8 cellular contexts compared by ENCODE assay signal in genomic region chr19:50835785-50836542, GRCh38. TPM values are rescaled to one million over a fixed set of nuclear protein-coding genes. Genes with fewer than 3 reads are reported as not detected.
DNase-seq lines count a peak whose midpoint lies in the region; ATAC-seq, FAIRE-seq and TF ChIP-seq lines count a peak whose summit lies in the region.

No MANE protein-coding gene starts in this region.

- no peak overlapping the region for H3K4ac ChIP-seq in neuronal stem cell (ENCODE audit: low read length)

- peak overlapping the region; percentile 94 for H3K23ac ChIP-seq in neuronal stem cell (ENCODE audit: low read depth, low read length, poor library complexity)

- in situ Hi-C loops in GM18951 (cut with MboI; ENCODE audit: low sequenced_read_pairs, unreplicated experiment), result no loop called here
- in situ Hi-C loops in Panc1 (cut with HindIII; ENCODE audit: low pct_unique_long_range_greater_than_20kb, low sequenced_read_pairs), result no loop called here

- no peak; the same call in 1 of the 2 replicates for TF ChIP-seq CTCF in Panc1 (IDR thresholded peaks at IDR 0.05)

- no peaks in the 10 kb centered on the region for H3K9me3 ChIP-seq in Panc1 (ENCODE audit: control insufficient read depth, insufficient read depth, low read depth, low read length)
- peaks cover 0 to 4% of the 10 kb centered on the region in 2 donors for H3K9me3 ChIP-seq in neuronal stem cell (replicated peaks in 1 of 2; ENCODE audit: control insufficient read depth in 2 of 2, insufficient read depth in 1 of 2, low read depth in 1 of 2, low read length in 2 of 2)

- no peak overlapping the region for H4K91ac ChIP-seq in neuronal stem cell (ENCODE audit: low read depth, low read length, poor library complexity)

- H3K79me1 ChIP-seq in neuronal stem cell (ENCODE audit: low read depth, low read length), result no peaks in the 10 kb centered on the region

- H3K9ac ChIP-seq in neuronal stem cell (ENCODE audit: low read depth, low read length, poor library complexity), result peak overlapping the region; percentile 89

- intact Hi-C loops in Panc1 (cut with micrococcal nuclease; ENCODE audit: unreplicated experiment), result no loop called here

- H2BK12ac ChIP-seq in neuronal stem cell (ENCODE audit: low read length), result no peak overlapping the region

- CTCF ChIA-PET in Panc1 (lab: Charles Lee), result no interaction called here

- H3K4me3 ChIP-seq in Panc1 (ENCODE audit: low read depth in 2 of 2, low read length in 2 of 2) (peak overlapping the region; percentile 51 to 63), neuronal stem cell (ENCODE audit: low read length in 2 of 2) (peak overlapping the region; percentile 60 to 95)

- POLR2A ChIA-PET in Panc1 (lab: Charles Lee), result no interaction called here

- no peak overlapping the region for H2BK120ac ChIP-seq in neuronal stem cell (ENCODE audit: low read depth, low read length)

- H3K27me3 ChIP-seq in Panc1 (ENCODE audit: control insufficient read depth, insufficient read depth, low read length) (no peaks in the 10 kb centered on the region), neuronal stem cell (ENCODE audit: control insufficient read depth in 3 of 3, insufficient read depth in 3 of 3, low read depth in 1 of 3, low read length in 3 of 3) (peaks cover 0 to 33% (median 26%) of the 10 kb centered on the region in 3 experiments)

- H3K18ac ChIP-seq in neuronal stem cell (ENCODE audit: low read length), result peak overlapping the region; percentile 81

- no TSS peak for BruUV-seq in Panc1 (replicated peaks; lab: Mats Ljungman, UMichigan)

- H3K36me3 ChIP-seq in Panc1 (ENCODE audit: control insufficient read depth, insufficient read depth, low read length) (no peaks in the 10 kb centered on the region), neuronal stem cell (replicated peaks in 1 of 2; ENCODE audit: control insufficient read depth in 2 of 2, insufficient read depth in 2 of 2, low read length in 2 of 2) (no peaks in the 10 kb centered on the region)

- no peak overlapping the region for H2BK5ac ChIP-seq in neuronal stem cell (ENCODE audit: low read length)

- no peak overlapping the region for H2AK5ac ChIP-seq in neuronal stem cell (ENCODE audit: low read depth, low read length)

- peak overlapping the region; percentile 26 for H3K14ac ChIP-seq in neuronal stem cell (ENCODE audit: low read length)

- H3K4me1 ChIP-seq in Panc1 (ENCODE audit: control insufficient read depth, insufficient read depth, low read length) (no peaks in the 10 kb centered on the region), neuronal stem cell (ENCODE audit: control insufficient read depth in 2 of 2, insufficient read depth in 1 of 2, low read depth in 1 of 2, low read length in 2 of 2) (peaks cover 0 to 3% of the 10 kb centered on the region in 2 donors)

- peak; percentile 81 for ATAC-seq in HG03442 (IDR thresholded peaks at IDR 0.05; ENCODE audit: unreplicated experiment)
- ATAC-seq in Panc1, result peak; percentile 97

- FAIRE-seq in frontal cortex (lab: Jason Lieb, UNC), result no peak

- peak overlapping the region; percentile 72 for H3K4me2 ChIP-seq in neuronal stem cell (ENCODE audit: insufficient read depth, low read length, poor library complexity, severe bottlenecking)

- H3K27ac ChIP-seq in Panc1 (ENCODE audit: low read length) (no peak overlapping the region), neuronal stem cell (replicated peaks; ENCODE audit: low read length) (no peak overlapping the region), substantia nigra (ENCODE audit: low read depth, low read length, poor library complexity, severe bottlenecking) (no peak overlapping the region)

- peak overlapping the region; percentile 77 for H2BK15ac ChIP-seq in neuronal stem cell (ENCODE audit: low read length)

- peak; percentile 93 for DNase-seq in AG08396 (ENCODE audit: low spot score)
- no peak for DNase-seq in Panc1 (ENCODE audit: low read depth, low spot score)
- peak; percentile 49 for DNase-seq in activated T-helper 9 cell treated with anti-CD3 and anti-CD28 coated beads, Interleukin-2, amount 50 U/mL, for 16 hours (ENCODE audit: low read depth)
- DNase-seq in frontal cortex (ENCODE audit: low spot score in 2 of 2), result peak; percentile 67 to 92
- peak; percentile 71 for DNase-seq in neuronal stem cell (ENCODE audit: low spot score)
- peak in 33 of 49 donors; percentile 0 to 72 (median 16) for DNase-seq in substantia nigra (lab: John Stamatoyannopoulos, UW)

- no CpG with 5 or more reads among the region's 67 CpGs for WGBS in neuronal stem cell (ENCODE audit: extremely low coverage in 2 of 2, insufficient read length in 2 of 2, insufficient replicate concordance in 1 of 2), 2 donors

- TF ChIP-seq POLR2A in GM18951 (IDR thresholded peaks at IDR 0.05; ENCODE audit: extremely low read depth, insufficient read depth, insufficient read length), result peak; percentile 88

- H4K8ac ChIP-seq in neuronal stem cell (ENCODE audit: low read depth, low read length), result no peak overlapping the region

- peak overlapping the region; percentile 95 for H2AFZ ChIP-seq in neuronal stem cell (ENCODE audit: low read length)

RNA-seq across cellular contexts. Expression of gene KLK15, which starts 2.6 kb away (rescaled TPM):
- not detected for total RNA-seq in Panc1 (2021; ENCODE audit: unreplicated experiment)
- not detected for polyA plus RNA-seq in Panc1 (2012; ENCODE audit: insufficient read length)
- total RNA-seq in frontal cortex, result not detected
- not detected for polyA plus RNA-seq in neuronal stem cell (2013, experiment 1 of 2)
- polyA plus RNA-seq in neuronal stem cell (2013, experiment 2 of 2), result not detected

RNA-seq across cellular contexts. Expression of gene KLK1, which starts 12.4 kb away (rescaled TPM):
- total RNA-seq in Panc1 (2021; ENCODE audit: unreplicated experiment), result 0.31 TPM
- not detected for polyA plus RNA-seq in Panc1 (2012; ENCODE audit: insufficient read length)
- total RNA-seq in frontal cortex, result not detected
- polyA plus RNA-seq in neuronal stem cell (2013, experiment 1 of 2), result not detected
- not detected for polyA plus RNA-seq in neuronal stem cell (2013, experiment 2 of 2)

RNA-seq across cellular contexts. Expression of gene KLK3, which starts 18.8 kb away (rescaled TPM):
- total RNA-seq in Panc1 (2021; ENCODE audit: unreplicated experiment), result not detected
- not detected for polyA plus RNA-seq in Panc1 (2012; ENCODE audit: insufficient read length)
- not detected for total RNA-seq in frontal cortex
- not detected for polyA plus RNA-seq in neuronal stem cell (2013, experiment 1 of 2)
- not detected for polyA plus RNA-seq in neuronal stem cell (2013, experiment 2 of 2)

RNA-seq across cellular contexts. Expression of gene KLK2, which starts 37.3 kb away (rescaled TPM):
- total RNA-seq in Panc1 (2021; ENCODE audit: unreplicated experiment), result not detected
- polyA plus RNA-seq in Panc1 (2012; ENCODE audit: insufficient read length), result not detected
- not detected for total RNA-seq in frontal cortex
- 0.06 TPM for polyA plus RNA-seq in neuronal stem cell (2013, experiment 1 of 2)
- polyA plus RNA-seq in neuronal stem cell (2013, experiment 2 of 2), result 0.03 TPM

RNA-seq across cellular contexts. Expression of gene ACP4, which starts 45.7 kb away (rescaled TPM):
- total RNA-seq in Panc1 (2021; ENCODE audit: unreplicated experiment) (not detected), frontal cortex (not detected)
- 0.16 TPM for polyA plus RNA-seq in Panc1 (2012; ENCODE audit: insufficient read length)
- not detected for polyA plus RNA-seq in neuronal stem cell (2013, experiment 1 of 2)
- polyA plus RNA-seq in neuronal stem cell (2013, experiment 2 of 2), result not detected
